In genomic region chr20:39800548-39800947, GRCh38 we compare ENCODE assay signal across 9 cellular contexts.
A peak's percentile ranks its signal among the peaks of the same experiment; 100 is the strongest.
DNase-seq lines count a peak whose midpoint lies in the region; ATAC-seq and TF ChIP-seq lines count a peak whose summit lies in the region.
"Had no signal": no experiment of that assay in that cellular context is flagged by ENCODE, and none has a peak within 500 bp of the region (broad histone marks: within the 10 kb centered on the region; RNA-seq: fewer than 3 reads in every experiment).

No MANE protein-coding gene starts in this region.

- H3K4me3 Mint-ChIP-seq in chondrocyte (ENCODE audit: unreplicated experiment): no peak overlapping the region
- H3K4me3 Mint-ChIP-seq: activated T-cell treated with anti-CD3 and anti-CD28 coated beads, Interleukin-2, amount 50 U/mL, for 4 hours had no signal

- TF ChIP-seq CTCF in chondrocyte (IDR thresholded peaks at IDR 0.05): no peak

- DNase-seq in chondrocyte (ENCODE audit: low spot score) (no peak), sciatic nerve (ENCODE audit: low spot score) (no peak), COLO668 (lab: John Stamatoyannopoulos, UW; ENCODE audit: unreplicated experiment) (no peak), NCI-H2196 (lab: John Stamatoyannopoulos, UW; ENCODE audit: unreplicated experiment) (no peak), NCI-H526 (lab: John Stamatoyannopoulos, UW) (no peak)
- DNase-seq in activated CD4-positive, alpha-beta T cell treated with anti-CD3 and anti-CD28 coated beads for 48 hours: no peak
- DNase-seq: activated T-cell treated with anti-CD3 and anti-CD28 coated beads, Interleukin-2, amount 50 U/mL, for 4 hours had no signal

- peaks cover 9% of the 10 kb centered on the region for H3K4me1 Mint-ChIP-seq in chondrocyte (ENCODE audit: low read depth)

- peaks cover 4% of the 10 kb centered on the region for H3K36me3 Mint-ChIP-seq in chondrocyte (ENCODE audit: low read depth)

- H3K9me3 Mint-ChIP-seq in chondrocyte (ENCODE audit: low read depth): peaks cover 10% of the 10 kb centered on the region

- ATAC-seq in GM19025 (IDR thresholded peaks at IDR 0.05; ENCODE audit: low read depth, unreplicated experiment) (peak; percentile 61), HG03095 (IDR thresholded peaks at IDR 0.05; ENCODE audit: unreplicated experiment) (peak; percentile 68), sciatic nerve (peak; percentile 36)
- ATAC-seq: activated T-cell treated with anti-CD3 and anti-CD28 coated beads, Interleukin-2, amount 50 U/mL, for 4 hours had no signal

- intact Hi-C loops in sciatic nerve (cut with DNase I): no loop called here

- H3K27me3 Mint-ChIP-seq in chondrocyte (ENCODE audit: low read depth): no peaks in the 10 kb centered on the region

- peak overlapping the region; percentile 52 for H3K27ac Mint-ChIP-seq in chondrocyte (ENCODE audit: unreplicated experiment)
